ENCODE assay signal across 9 cellular contexts in the genomic region with DNA sequence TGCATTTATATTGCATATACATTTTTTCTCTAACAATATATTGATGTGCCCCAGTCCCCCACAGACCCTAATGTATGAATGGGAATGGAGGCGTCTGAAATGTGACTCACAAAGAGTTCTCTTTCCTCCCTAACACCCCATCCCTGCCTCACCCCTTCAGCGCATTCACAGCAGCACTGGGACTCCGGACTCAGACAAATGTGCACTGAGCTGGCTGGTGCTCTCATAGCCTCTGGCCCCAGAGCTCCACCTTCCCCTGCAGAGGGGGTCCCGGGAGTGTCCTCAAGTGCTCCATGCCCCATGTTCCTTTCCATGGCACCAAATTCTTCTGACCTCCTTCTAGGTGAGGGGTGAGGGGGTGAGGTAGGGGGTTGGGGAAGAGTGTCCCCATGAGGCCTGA. TPM values are rescaled to one million over a fixed set of nuclear protein-coding genes. Genes with fewer than 3 reads are reported as not detected.
A peak's percentile ranks its signal among the peaks of the same experiment; 100 is the strongest.
DNase-seq lines count a peak whose midpoint lies in the region; ATAC-seq and TF ChIP-seq lines count a peak whose summit lies in the region.
"Had no signal": no experiment of that assay in that cellular context is flagged by ENCODE, and none has a peak within 500 bp of the region (broad histone marks: within the 10 kb centered on the region; RNA-seq: fewer than 3 reads in every experiment).

No MANE protein-coding gene starts in this region.

- peak overlapping the region; percentile 96 for H3K27ac Mint-ChIP-seq in stimulated activated naive CD8-positive, alpha-beta T cell treated with anti-CD3 and anti-CD28 coated beads, Interleukin-15, Interleukin-2, amounts not matched to agents 100 ng/mL and 50 ng/mL, for 24 hours
- H3K27ac Mint-ChIP-seq in activated naive CD8-positive, alpha-beta T cell treated with anti-CD3 and anti-CD28 coated beads for 36 hours = peak overlapping the region; percentile 98

- H3K36me3 ChIP-seq in lower lobe of right lung = no peaks in the 10 kb centered on the region
- H3K36me3 ChIP-seq: neutrophil had no signal

- intact Hi-C loops in lower lobe of right lung (cut with DNase I) = no loop called here

- peak overlapping the region; percentile 89 for H3K4me3 ChIP-seq in lower lobe of right lung

- peaks cover 5% of the 10 kb centered on the region for H3K27me3 ChIP-seq in lower lobe of right lung (ENCODE audit: low read depth)

- no peak for TF ChIP-seq CTCF in lower lobe of right lung (IDR thresholded peaks at IDR 0.05)

- no peaks in the 10 kb centered on the region for H3K9me3 Mint-ChIP-seq in stimulated activated naive CD8-positive, alpha-beta T cell treated with anti-CD3 and anti-CD28 coated beads, Interleukin-15, Interleukin-2, amounts not matched to agents 100 ng/mL and 50 ng/mL, for 24 hours
- H3K9me3 Mint-ChIP-seq in activated naive CD8-positive, alpha-beta T cell treated with anti-CD3 and anti-CD28 coated beads for 36 hours = no peaks in the 10 kb centered on the region

- peaks cover 17% of the 10 kb centered on the region for H3K4me1 ChIP-seq in lower lobe of right lung

- H3K4me1 Mint-ChIP-seq in stimulated activated naive CD8-positive, alpha-beta T cell treated with anti-CD3 and anti-CD28 coated beads, Interleukin-15, Interleukin-2, amounts not matched to agents 100 ng/mL and 50 ng/mL, for 24 hours (ENCODE audit: low read depth) = peaks cover 39% of the 10 kb centered on the region
- H3K4me1 Mint-ChIP-seq in activated naive CD8-positive, alpha-beta T cell treated with anti-CD3 and anti-CD28 coated beads for 36 hours = peaks cover 23% of the 10 kb centered on the region

- H3K9me3 ChIP-seq in lower lobe of right lung = no peaks in the 10 kb centered on the region
- H3K9me3 ChIP-seq: neutrophil had no signal

- peak overlapping the region; percentile 99 for H3K4me3 Mint-ChIP-seq in stimulated activated naive CD8-positive, alpha-beta T cell treated with anti-CD3 and anti-CD28 coated beads, Interleukin-15, Interleukin-2, amounts not matched to agents 100 ng/mL and 50 ng/mL, for 24 hours
- H3K4me3 Mint-ChIP-seq in activated naive CD8-positive, alpha-beta T cell treated with anti-CD3 and anti-CD28 coated beads for 36 hours = peak overlapping the region; percentile 92

- H3K27ac ChIP-seq in lower lobe of right lung = peak overlapping the region; percentile 97

- ATAC-seq in stimulated activated naive CD8-positive, alpha-beta T cell treated with anti-CD3 and anti-CD28 coated beads, Interleukin-15, Interleukin-2, amounts not matched to agents 100 U/mL and 50 U/mL, for 24 hours = no peak
- ATAC-seq in lower lobe of right lung = no peak
- ATAC-seq in GM19463 (IDR thresholded peaks at IDR 0.05; ENCODE audit: unreplicated experiment) = no peak
- ATAC-seq in HG02981 (IDR thresholded peaks at IDR 0.05; ENCODE audit: unreplicated experiment) = no peak

- peaks cover 16% of the 10 kb centered on the region for H3K27me3 Mint-ChIP-seq in stimulated activated naive CD8-positive, alpha-beta T cell treated with anti-CD3 and anti-CD28 coated beads, Interleukin-15, Interleukin-2, amounts not matched to agents 100 ng/mL and 50 ng/mL, for 24 hours
- peaks cover 17% of the 10 kb centered on the region for H3K27me3 Mint-ChIP-seq in activated naive CD8-positive, alpha-beta T cell treated with anti-CD3 and anti-CD28 coated beads for 36 hours

- H3K36me3 Mint-ChIP-seq in stimulated activated naive CD8-positive, alpha-beta T cell treated with anti-CD3 and anti-CD28 coated beads, Interleukin-15, Interleukin-2, amounts not matched to agents 100 ng/mL and 50 ng/mL, for 24 hours (ENCODE audit: low read depth) = peaks cover 3% of the 10 kb centered on the region
- peaks cover 8% of the 10 kb centered on the region for H3K36me3 Mint-ChIP-seq in activated naive CD8-positive, alpha-beta T cell treated with anti-CD3 and anti-CD28 coated beads for 36 hours

- no peak for DNase-seq in stimulated activated naive CD8-positive, alpha-beta T cell treated with anti-CD3 and anti-CD28 coated beads, Interleukin-15, Interleukin-2, amounts not matched to agents 100 U/mL and 50 U/mL, for 24 hours
- DNase-seq in activated naive CD8-positive, alpha-beta T cell treated with anti-CD3 and anti-CD28 coated beads for 36 hours = no peak
- DNase-seq in lower lobe of right lung (no peak), activated gamma-delta T cell treated with Interleukin-2 at 50 U/mL for 16 hours (no peak), NCI-H187 (lab: John Stamatoyannopoulos, UW) (no peak)

RNA-seq across cellular contexts. Expression of gene NPTX1, which starts 20.6 kb away (rescaled TPM):
- 1 to 10 TPM; 5.3 to 6.2 TPM for total RNA-seq in activated naive CD8-positive, alpha-beta T cell treated with anti-CD3 and anti-CD28 coated beads for 36 hours
- 2.1 TPM for total RNA-seq in lower lobe of right lung

RNA-seq across cellular contexts. Expression of gene ENDOV, which starts 40.8 kb away (rescaled TPM):
- total RNA-seq in activated naive CD8-positive, alpha-beta T cell treated with anti-CD3 and anti-CD28 coated beads for 36 hours = 10 to 100 TPM; 11.7 to 13.8 TPM
- 23.4 TPM for total RNA-seq in lower lobe of right lung
